ENCODE assay signal across 8 cellular contexts in genomic region chr10:70887804-70888800, GRCh38. TPM values are rescaled to one million over a fixed set of nuclear protein-coding genes. Genes with fewer than 3 reads are reported as not detected.
DNase-seq lines count a peak whose midpoint lies in the region; ATAC-seq and TF ChIP-seq lines count a peak whose summit lies in the region.

TSS of gene PCBD1 (minus strand) at chr10:70888565. CDS start at chr10:70888533, 32 bp downstream.

- TF ChIP-seq RAD21 in Ishikawa (IDR thresholded peaks at IDR 0.05; ENCODE audit: low read depth), result no peak

- intact Hi-C loops in uterus (cut with DNase I; ENCODE audit: low total_unique reads), result no loop called here

- H3K27me3 ChIP-seq in right atrium auricular region (no peaks in the 10 kb centered on the region), uterus (no peaks in the 10 kb centered on the region)

- peaks cover 0 to 22% of the 10 kb centered on the region in 2 donors for H3K4me1 ChIP-seq in right atrium auricular region
- peaks cover 0 to 5% of the 10 kb centered on the region in 2 donors for H3K4me1 ChIP-seq in uterus

- peak; percentile 19 to 57 for TF ChIP-seq POLR2A in uterus (IDR thresholded peaks at IDR 0.05)

- H3K4me3 ChIP-seq in right atrium auricular region (peak within 1 kb of the TSS; percentile 74 to 80), uterus (peak within 1 kb of the TSS; percentile 76 to 83)

- H3K36me3 ChIP-seq in right atrium auricular region (peaks cover 16% of the 10 kb centered on the region), uterus (no peaks in the 10 kb centered on the region)

- H3K27ac ChIP-seq in right atrium auricular region, result peak within 1 kb of the TSS; percentile 94 to 95
- H3K27ac ChIP-seq in uterus, result peak within 1 kb of the TSS; percentile 91 to 95

- TF ChIP-seq EP300 in Ishikawa (IDR thresholded peaks at IDR 0.05; ENCODE audit: borderline replicate concordance), result no peak

- H3K9me3 ChIP-seq in right atrium auricular region (no peaks in the 10 kb centered on the region), uterus (no peaks in the 10 kb centered on the region)

- peak; percentile 57 for ATAC-seq in GM21526 (IDR thresholded peaks at IDR 0.05; ENCODE audit: low FRiP score, unreplicated experiment)

- TF ChIP-seq CTCF in right atrium auricular region (IDR thresholded peaks at IDR 0.05), result no peak
- TF ChIP-seq CTCF in uterus (IDR thresholded peaks at IDR 0.05), result peak in 1 of 4 experiments; percentile 18

- DNase-seq in DMS79 (lab: John Stamatoyannopoulos, UW), result peak; percentile 10
- peak; percentile 55 for DNase-seq in T follicular helper cell (ENCODE audit: low read depth)
- DNase-seq in amniotic epithelial cell (ENCODE audit: low read depth), result peak; percentile 45
- peak; percentile 82 for DNase-seq in right atrium auricular region (ENCODE audit: low spot score)
- peak; percentile 8 for DNase-seq in pulmonary artery endothelial cell (ENCODE audit: low read depth, low spot score)
- peak; percentile 73 to 81 for DNase-seq in uterus

TF ChIP-seq in Ishikawa, 13 proteins besides CTCF, POLR2A, EP300 and RAD21:
- TF ChIP-seq CREB1 (IDR thresholded peaks at IDR 0.05; ENCODE audit: low read depth) (no peak), TAF1 (IDR thresholded peaks at IDR 0.05; ENCODE audit: low read depth) (peak; percentile 36; the same call in 1 of the 2 replicates), MAX (IDR thresholded peaks at IDR 0.05) (peak; percentile 64), ZBTB7A (IDR thresholded peaks at IDR 0.05; ENCODE audit: low read depth) (peak; percentile 70; the same call in 1 of the 2 replicates), USF1 (IDR thresholded peaks at IDR 0.05) (no peak), REST (IDR thresholded peaks at IDR 0.05; ENCODE audit: low read depth) (no peak), YY1 (IDR thresholded peaks at IDR 0.05; ENCODE audit: low read depth) (no peak), FOXM1 (IDR thresholded peaks at IDR 0.05; ENCODE audit: borderline replicate concordance, low read depth) (no peak), EGR1 (IDR thresholded peaks at IDR 0.05) (peak; percentile 51; the same call in 1 of the 2 replicates), TCF12 (IDR thresholded peaks at IDR 0.05; ENCODE audit: low read depth) (0 out of 2 replicates have a peak, but pooled peaks have one; percentile 14), NFIC (IDR thresholded peaks at IDR 0.05) (no peak), CEBPB (IDR thresholded peaks at IDR 0.05) (no peak), TEAD4 (IDR thresholded peaks at IDR 0.05) (no peak)

RNA-seq across cellular contexts. Expression of gene PCBD1, which starts in this region (rescaled TPM):
- total RNA-seq in right atrium auricular region (10 to 100 TPM; 79.4 to 98.6 TPM), pulmonary artery endothelial cell (54.6 and 82.2 TPM in 2 replicates), uterus (10 to 100 TPM; 18.4 to 52.8 (median 27.9) TPM)

Comparison
In these comparisons a context has a peak if more than half of its experiments do, and no peak if none do; other contexts are left out.
1. Peak in every context shown above with its lines: DNase-seq, ATAC-seq, H3K4me3 ChIP-seq and H3K27ac ChIP-seq.
2. DNase-seq: peak in every context shown above with its lines; median percentile 82 in right atrium auricular region; 77 in uterus; 55 in T follicular helper cell; 45 in amniotic epithelial cell; 10 in DMS79; 8 in pulmonary artery endothelial cell.